24 cellular contexts compared by ENCODE assay signal in the genomic region with DNA sequence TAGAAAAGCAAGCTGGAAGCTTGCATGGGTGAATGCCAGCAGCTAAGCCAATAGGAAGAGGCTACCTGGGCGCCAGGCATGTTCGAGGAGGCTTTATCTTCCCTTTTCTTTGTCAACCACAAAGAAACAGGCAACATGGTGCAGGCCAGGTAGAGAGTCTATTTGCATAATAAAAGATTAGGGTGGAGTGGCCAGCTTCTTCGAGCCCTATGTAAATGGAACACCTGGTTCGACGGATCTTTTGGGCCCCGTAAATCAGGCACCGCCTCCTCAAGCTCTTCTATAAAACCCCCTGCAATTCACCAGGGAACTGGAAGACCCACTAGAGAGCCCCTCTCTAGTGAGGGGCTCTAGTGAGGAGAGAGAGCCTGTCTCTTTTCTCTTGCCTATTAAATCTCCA.
"Had no signal": no experiment of that assay in that cellular context is flagged by ENCODE, and none has a peak within 500 bp of the region (broad histone marks: within the 10 kb centered on the region; RNA-seq: fewer than 3 reads in every experiment).

No MANE protein-coding gene starts in this region.

- H3K4me3 ChIP-seq: right atrium auricular region, smooth muscle cell, vagina had no signal

- H3K36me3 Mint-ChIP-seq: activated naive CD8-positive, alpha-beta T cell; naive thymus-derived CD8-positive, alpha-beta T cell; stimulated activated memory B cell treated with anti-CD40 and anti-IgM and Interleukin-4, amounts not matched to agents 10 μg/mL and 1 μg/mL and 100 μg/mL, for 72 hours had no signal

- ATAC-seq: activated T-cell treated with anti-CD3 and anti-CD28 coated beads, Interleukin-2, amount 50 U/mL, for 72 hours; left colon; naive thymus-derived CD8-positive, alpha-beta T cell; stimulated activated memory B cell treated with anti-CD40 and anti-IgM and Interleukin-4, amounts not matched to agents 10 μg/mL and 1 μg/mL and 100 μg/mL, for 72 hours; stimulated activated naive CD8-positive, alpha-beta T cell treated with anti-CD3 and anti-CD28 coated beads, Interleukin-15, amount 100 ng/mL, for 72 hours had no signal

- H3K27me3 ChIP-seq: right atrium auricular region, vagina had no signal

- H3K9me3 ChIP-seq: vagina had no signal

- H3K9me3 Mint-ChIP-seq: activated T-cell treated with anti-CD3 and anti-CD28 coated beads, Interleukin-2, amount 50 U/mL, for 72 hours; stimulated activated memory B cell treated with anti-CD40 and anti-IgM and Interleukin-4, amounts not matched to agents 10 μg/mL and 1 μg/mL and 100 μg/mL, for 72 hours; stimulated activated naive CD8-positive, alpha-beta T cell treated with anti-CD3 and anti-CD28 coated beads, Interleukin-15, amount 100 ng/mL, for 72 hours; type B pancreatic cell had no signal

- DNase-seq: activated CD4-positive, alpha-beta T cell treated with anti-CD3 and anti-CD28 coated beads for 4 hours; activated CD4-positive, alpha-beta T cell treated with anti-CD3 and anti-CD28 coated beads, Interleukin-2, amount 50 U/mL, for 4 hours; activated naive CD4-positive, alpha-beta T cell; activated T-cell treated with anti-CD3 and anti-CD28 coated beads for 4 hours; activated T-cell treated with anti-CD3 and anti-CD28 coated beads, Interleukin-2, amount 50 U/mL, for 72 hours; anterior cingulate cortex; dermis blood vessel endothelial cell; effector CD8-positive, alpha-beta T cell; islet precursor cell; left colon; mammary epithelial cell; naive thymus-derived CD8-positive, alpha-beta T cell; stimulated activated CD4-positive, alpha-beta T cell treated with anti-CD3 and anti-CD28 coated beads, Interleukin-1b, Interleukin-23, amount 100 ng/mL, for 48 hours; stimulated activated CD4-positive, alpha-beta T cell treated with anti-CD3 and anti-CD28 coated beads, Interleukin-4, amount 100 ng/mL, for 4 hours; stimulated activated CD8-positive, alpha-beta memory T cell treated with anti-CD3 and anti-CD28 coated beads, Interleukin-4, amount 100 ng/mL, for 48 hours; stimulated activated naive CD8-positive, alpha-beta T cell treated with anti-CD3 and anti-CD28 coated beads, Interleukin-15, amount 100 ng/mL, for 72 hours; substantia nigra had no signal

- H3K4me1 ChIP-seq: right atrium auricular region, vagina had no signal

- H3K4me2 ChIP-seq: smooth muscle cell had no signal

- H3K27ac ChIP-seq: right atrium auricular region, vagina had no signal

- H3K4me1 Mint-ChIP-seq: central memory CD8-positive, alpha-beta T cell; naive thymus-derived CD8-positive, alpha-beta T cell; stimulated activated memory B cell treated with anti-CD40 and anti-IgM and Interleukin-4, amounts not matched to agents 10 μg/mL and 1 μg/mL and 100 μg/mL, for 72 hours; stimulated activated naive CD8-positive, alpha-beta T cell treated with anti-CD3 and anti-CD28 coated beads, Interleukin-15, amount 100 ng/mL, for 72 hours had no signal

- H3K36me3 ChIP-seq: right atrium auricular region, vagina had no signal

- H3K27me3 Mint-ChIP-seq: central memory CD8-positive, alpha-beta T cell; stimulated activated memory B cell treated with anti-CD40 and anti-IgM and Interleukin-4, amounts not matched to agents 10 μg/mL and 1 μg/mL and 100 μg/mL, for 72 hours; stimulated activated naive CD8-positive, alpha-beta T cell treated with anti-CD3 and anti-CD28 coated beads, Interleukin-15, amount 100 ng/mL, for 72 hours had no signal

- H3K4me3 Mint-ChIP-seq: activated naive CD8-positive, alpha-beta T cell; activated T-cell treated with anti-CD3 and anti-CD28 coated beads, Interleukin-2, amount 50 U/mL, for 72 hours; central memory CD8-positive, alpha-beta T cell; naive thymus-derived CD8-positive, alpha-beta T cell; stimulated activated memory B cell treated with anti-CD40 and anti-IgM and Interleukin-4, amounts not matched to agents 10 μg/mL and 1 μg/mL and 100 μg/mL, for 72 hours; stimulated activated naive CD8-positive, alpha-beta T cell treated with anti-CD3 and anti-CD28 coated beads, Interleukin-15, amount 100 ng/mL, for 72 hours; type B pancreatic cell had no signal

- H3K27ac Mint-ChIP-seq: activated naive CD8-positive, alpha-beta T cell; activated T-cell treated with anti-CD3 and anti-CD28 coated beads, Interleukin-2, amount 50 U/mL, for 72 hours; naive thymus-derived CD8-positive, alpha-beta T cell; stimulated activated memory B cell treated with anti-CD40 and anti-IgM and Interleukin-4, amounts not matched to agents 10 μg/mL and 1 μg/mL and 100 μg/mL, for 72 hours; stimulated activated naive CD8-positive, alpha-beta T cell treated with anti-CD3 and anti-CD28 coated beads, Interleukin-15, amount 100 ng/mL, for 72 hours; type B pancreatic cell had no signal
